Comparison of ENCODE assay signal across 21 cellular contexts in the genomic region with DNA sequence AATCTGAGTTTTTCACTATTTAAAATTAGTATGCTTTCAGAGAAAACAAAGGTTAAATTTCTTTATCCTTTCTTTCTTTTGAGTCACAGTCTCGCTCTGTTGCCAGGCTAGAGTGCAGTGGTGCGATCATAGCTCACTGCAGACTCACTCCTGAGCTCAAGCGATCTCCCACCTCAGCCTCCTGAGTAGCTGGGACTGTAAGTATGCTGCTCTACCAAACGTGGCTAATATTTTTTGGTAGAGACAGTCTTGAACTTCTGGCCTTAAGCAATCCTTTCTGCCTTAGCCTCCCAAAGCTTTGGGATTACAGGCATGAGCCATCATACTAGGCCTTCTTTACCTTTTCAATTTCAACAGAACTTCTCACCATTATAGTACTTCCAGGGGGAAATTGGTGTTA.
DNase-seq lines count a peak whose midpoint lies in the region; ATAC-seq and TF ChIP-seq lines count a peak whose summit lies in the region.
"Had no signal": no experiment of that assay in that cellular context is flagged by ENCODE, and none has a peak within 500 bp of the region (broad histone marks: within the 10 kb centered on the region; RNA-seq: fewer than 3 reads in every experiment).

No MANE protein-coding gene starts in this region.

- ATAC-seq in GM18907 (IDR thresholded peaks at IDR 0.05; ENCODE audit: unreplicated experiment) (no peak), GM21381 (IDR thresholded peaks at IDR 0.05; ENCODE audit: unreplicated experiment) (no peak), HG03342 (IDR thresholded peaks at IDR 0.05; ENCODE audit: unreplicated experiment) (no peak)
- ATAC-seq: A549, GM12878 had no signal

- no peak overlapping the region for H3K4me3 Mint-ChIP-seq in endodermal cell
- no peak overlapping the region for H3K4me3 Mint-ChIP-seq in nephron progenitor cell
- H3K4me3 Mint-ChIP-seq: CD14-positive monocyte; CD4-positive, alpha-beta T cell; CD8-positive, alpha-beta memory T cell had no signal

- no peak for TF ChIP-seq CTCF in 22Rv1 (IDR thresholded peaks at IDR 0.05)
- TF ChIP-seq CTCF in endodermal cell (conservative IDR thresholded peaks at IDR 0.05): no peak
- TF ChIP-seq CTCF in nephron progenitor cell (IDR thresholded peaks at IDR 0.05): no peak

- peaks cover 7% of the 10 kb centered on the region for H3K9me3 ChIP-seq in endodermal cell (ENCODE audit: control insufficient read depth, low read length)
- H3K9me3 ChIP-seq: A549, BE2C had no signal

- H3K27ac Mint-ChIP-seq in endodermal cell: peak overlapping the region; percentile 12
- peak overlapping the region; percentile 27 for H3K27ac Mint-ChIP-seq in nephron progenitor cell
- H3K27ac Mint-ChIP-seq: CD4-positive, alpha-beta T cell; CD8-positive, alpha-beta memory T cell had no signal

- no peaks in the 10 kb centered on the region for H3K27me3 ChIP-seq in endodermal cell (ENCODE audit: control insufficient read depth, insufficient read depth, low read length, poor library complexity, severe bottlenecking)
- H3K27me3 ChIP-seq: BE2C; BLaER1 treated with 17β-estradiol and CSF1 and Interleukin-3, amounts not matched to agents 10 nM and 100 nM had no signal

- no peaks in the 10 kb centered on the region for H3K4me1 ChIP-seq in endodermal cell (ENCODE audit: control insufficient read depth, insufficient read depth, low read length)
- H3K4me1 ChIP-seq: A549; BLaER1 treated with 17β-estradiol and CSF1 and Interleukin-3, amounts not matched to agents 10 nM and 100 nM had no signal

- no peak for DNase-seq in endodermal cell
- DNase-seq in nephron progenitor cell: no peak
- DNase-seq: ACHN; AML-193; BE2C; CD4-positive, alpha-beta T cell; CD8-positive, alpha-beta memory T cell; DMS 273 treated with DMSO at 0.1 percent for 48 hours; DMS79; EL; GDM1; GOT3; HCEC 1CT had no signal

- H3K36me3 ChIP-seq in endodermal cell (ENCODE audit: control insufficient read depth, insufficient read depth, low read length): peaks cover 96% of the 10 kb centered on the region

- H3K27me3 Mint-ChIP-seq in endodermal cell (ENCODE audit: insufficient read depth): no peaks in the 10 kb centered on the region
- H3K27me3 Mint-ChIP-seq in nephron progenitor cell (ENCODE audit: low read depth, poor library complexity): no peaks in the 10 kb centered on the region
- H3K27me3 Mint-ChIP-seq: CD4-positive, alpha-beta T cell; CD8-positive, alpha-beta memory T cell had no signal

- WGBS in endodermal cell (ENCODE audit: insufficient coverage in 1 of 2, insufficient read length in 1 of 2), 2 experiments: 78 to 80% methylated on average over 4 of the region's 4 CpGs

- H3K4me3 ChIP-seq in endodermal cell (ENCODE audit: low read length): no peak overlapping the region
- H3K4me3 ChIP-seq: A549; BLaER1 treated with 17β-estradiol and CSF1 and Interleukin-3, amounts not matched to agents 10 nM and 100 nM; GM12878 had no signal

- H3K4me1 Mint-ChIP-seq in endodermal cell (no peaks in the 10 kb centered on the region), nephron progenitor cell (no peaks in the 10 kb centered on the region)
- H3K4me1 Mint-ChIP-seq: CD14-positive monocyte; CD8-positive, alpha-beta memory T cell had no signal

- H3K27ac ChIP-seq in 22Rv1 (0 out of 2 replicates have a peak overlapping the region, but pooled peaks have one; percentile 0), endodermal cell (ENCODE audit: low read depth, low read length) (no peak overlapping the region)
- H3K27ac ChIP-seq: A549; BLaER1 treated with 17β-estradiol and CSF1 and Interleukin-3, amounts not matched to agents 10 nM and 100 nM had no signal

- H3K9me3 Mint-ChIP-seq in endodermal cell (no peaks in the 10 kb centered on the region), nephron progenitor cell (no peaks in the 10 kb centered on the region)
- H3K9me3 Mint-ChIP-seq: CD14-positive monocyte; CD4-positive, alpha-beta T cell; CD8-positive, alpha-beta memory T cell had no signal

- H3K36me3 Mint-ChIP-seq in endodermal cell (ENCODE audit: low read depth) (peaks cover 79% of the 10 kb centered on the region), nephron progenitor cell (ENCODE audit: low read depth) (peaks cover 80% of the 10 kb centered on the region)

- no peak overlapping the region for H3K9ac ChIP-seq in endodermal cell (ENCODE audit: extremely low read depth, low read length, poor library complexity, severe bottlenecking)
- H3K9ac ChIP-seq: BLaER1 treated with 17β-estradiol and CSF1 and Interleukin-3, amounts not matched to agents 10 nM and 100 nM had no signal
